23 cellular contexts compared by ENCODE assay signal in genomic region chr2:59462418-59463197, GRCh38.
A peak's percentile ranks its signal among the peaks of the same experiment; 100 is the strongest.
DNase-seq lines count a peak whose midpoint lies in the region; ATAC-seq and TF ChIP-seq lines count a peak whose summit lies in the region.
"Had no signal": no experiment of that assay in that cellular context is flagged by ENCODE, and none has a peak within 500 bp of the region (broad histone marks: within the 10 kb centered on the region; RNA-seq: fewer than 3 reads in every experiment).

No MANE protein-coding gene starts in this region.

- no peak overlapping the region for H3K4me3 ChIP-seq in mesodermal cell (ENCODE audit: extremely low read depth, insufficient read depth, low read length, poor library complexity, severe bottlenecking)
- no peak overlapping the region for H3K4me3 ChIP-seq in upper lobe of left lung
- no peak overlapping the region for H3K4me3 ChIP-seq in suprapubic skin
- H3K4me3 ChIP-seq: A549; BLaER1 treated with 17β-estradiol and CSF1 and Interleukin-3, amounts not matched to agents 10 nM and 100 nM; heart left ventricle; SK-N-MC; skin epidermis had no signal

- ATAC-seq in upper lobe of left lung (ENCODE audit: low FRiP score in 2 of 2) (no peak), HG03196 (IDR thresholded peaks at IDR 0.05; ENCODE audit: unreplicated experiment) (no peak)
- ATAC-seq: A549; activated CD8-positive, alpha-beta memory T cell treated with anti-CD3 and anti-CD28 coated beads, Interleukin-2, amount 10 ng/mL, durations not matched to agents 7 days and 5 days; activated T-helper 17 cell treated with anti-CD3 and anti-CD28 coated beads, Interleukin-2, amount 50 U/mL, for 72 hours; stimulated activated naive CD8-positive, alpha-beta T cell treated with anti-CD3 and anti-CD28 coated beads, Interleukin-15, amount 100 ng/mL, for 72 hours had no signal

- TF ChIP-seq CTCF in VCaP (conservative IDR thresholded peaks at IDR 0.05) (peak; percentile 57), upper lobe of left lung (IDR thresholded peaks at IDR 0.05) (no peak), suprapubic skin (IDR thresholded peaks at IDR 0.05) (no peak)

- TF ChIP-seq EP300 in upper lobe of left lung (IDR thresholded peaks at IDR 0.05), result no peak
- TF ChIP-seq EP300 in suprapubic skin (IDR thresholded peaks at IDR 0.05), result no peak

- in situ Hi-C loops in KBM-7 (cut with MboI; ENCODE audit: low pct_unique_long_range_greater_than_20kb, low sequenced_read_pairs), result no loop called here

- H3K4me1 ChIP-seq in mesodermal cell (ENCODE audit: control insufficient read depth, insufficient read depth, low read length, poor library complexity, severe bottlenecking) (peaks cover 5% of the 10 kb centered on the region), upper lobe of left lung (no peaks in the 10 kb centered on the region), suprapubic skin (no peaks in the 10 kb centered on the region)
- H3K4me1 ChIP-seq: A549; BLaER1 treated with 17β-estradiol and CSF1 and Interleukin-3, amounts not matched to agents 10 nM and 100 nM; heart left ventricle had no signal

- no peaks in the 10 kb centered on the region for H3K27me3 ChIP-seq in upper lobe of left lung
- no peaks in the 10 kb centered on the region for H3K27me3 ChIP-seq in suprapubic skin
- H3K27me3 ChIP-seq: BLaER1 treated with 17β-estradiol and CSF1 and Interleukin-3, amounts not matched to agents 10 nM and 100 nM; heart left ventricle had no signal

- no peaks in the 10 kb centered on the region for H3K36me3 ChIP-seq in mesodermal cell (ENCODE audit: control insufficient read depth, insufficient read depth, low read length)
- no peaks in the 10 kb centered on the region for H3K36me3 ChIP-seq in upper lobe of left lung
- no peaks in the 10 kb centered on the region for H3K36me3 ChIP-seq in suprapubic skin
- H3K36me3 ChIP-seq: BLaER1 treated with 17β-estradiol and CSF1 and Interleukin-3, amounts not matched to agents 10 nM and 100 nM; heart left ventricle had no signal

- TF ChIP-seq POLR2A in upper lobe of left lung (IDR thresholded peaks at IDR 0.05) (no peak), suprapubic skin (IDR thresholded peaks at IDR 0.05) (no peak)

- DNase-seq in NCI-H82 (lab: John Stamatoyannopoulos, UW) (peak; percentile 30), NCI-H82 treated with DMSO at 0.1 percent for 48 hours (lab: John Stamatoyannopoulos, UW; ENCODE audit: unreplicated experiment) (no peak), KBM-7 (peak; percentile 21), upper lobe of left lung (no peak), suprapubic skin (ENCODE audit: low spot score in 2 of 2) (no peak)
- DNase-seq: activated CD4-positive, alpha-beta T cell treated with anti-CD3 and anti-CD28 coated beads for 1 hour; activated CD8-positive, alpha-beta memory T cell treated with anti-CD3 and anti-CD28 coated beads, Interleukin-2, amount 10 ng/mL, durations not matched to agents 7 days and 5 days; Calu3; effector CD8-positive, alpha-beta T cell; heart left ventricle; naive B cell; NCI-H1436; posterior cingulate gyrus; stimulated activated CD4-positive, alpha-beta T cell treated with anti-CD3 and anti-CD28 coated beads, Interleukin-4, amount 100 ng/mL, for 1 hour; stimulated activated naive CD8-positive, alpha-beta T cell treated with anti-CD3 and anti-CD28 coated beads, Interleukin-15, amount 100 ng/mL, for 72 hours had no signal

- H3K27ac ChIP-seq in VCaP, result no peak overlapping the region
- peak overlapping the region; percentile 59 for H3K27ac ChIP-seq in mesodermal cell (ENCODE audit: low read depth, low read length, severe bottlenecking)
- no peak overlapping the region for H3K27ac ChIP-seq in upper lobe of left lung
- H3K27ac ChIP-seq in suprapubic skin, result no peak overlapping the region
- H3K27ac ChIP-seq: A549; BLaER1 treated with 17β-estradiol and CSF1 and Interleukin-3, amounts not matched to agents 10 nM and 100 nM; heart left ventricle; SK-N-MC; skin epidermis had no signal

- H3K9me3 ChIP-seq in mesodermal cell (ENCODE audit: control insufficient read depth, low read length), result peaks cover 1% of the 10 kb centered on the region
- no peaks in the 10 kb centered on the region for H3K9me3 ChIP-seq in upper lobe of left lung
- no peaks in the 10 kb centered on the region for H3K9me3 ChIP-seq in suprapubic skin
- H3K9me3 ChIP-seq: A549 had no signal

- WGBS in mesodermal cell (ENCODE audit: insufficient coverage in 2 of 2), 2 experiments, result 40 to 60% methylated on average over 2 to 3 of the region's 7 CpGs
- 68 to 73% methylated on average over 7 of the region's 7 CpGs for WGBS in upper lobe of left lung, 2 donors
- WGBS in suprapubic skin, result 65% methylated on average over 7 of the region's 7 CpGs

Comparison
In these comparisons a context has a peak if more than half of its experiments do, and no peak if none do; other contexts are left out.
1. DNase-seq: peak in NCI-H82 (single experiment) and KBM-7 (single experiment); none in NCI-H82 treated with DMSO at 0.1 percent for 48 hours (single experiment), upper lobe of left lung (0 of 2) and suprapubic skin (0 of 2).